In genomic region chr19:35120898-35121297, GRCh38 we compare ENCODE assay signal across 15 cellular contexts. TPM values are rescaled to one million over a fixed set of nuclear protein-coding genes. Genes with fewer than 3 reads are reported as not detected.
A peak's percentile ranks its signal among the peaks of the same experiment; 100 is the strongest.
DNase-seq lines count a peak whose midpoint lies in the region; ATAC-seq and TF ChIP-seq lines count a peak whose summit lies in the region.
"Had no signal": no experiment of that assay in that cellular context is flagged by ENCODE, and none has a peak within 500 bp of the region (broad histone marks: within the 10 kb centered on the region; RNA-seq: fewer than 3 reads in every experiment).

No MANE protein-coding gene starts in this region.

- H3K4me2 ChIP-seq in OCI-LY3 (ENCODE audit: low read length) (peak overlapping the region; percentile 23; the same call in 1 of the 2 replicates), osteoblast (ENCODE audit: insufficient read depth, low read length) (peak overlapping the region; percentile 12)

- H3K36me3 ChIP-seq in OCI-LY3 (replicated peaks; ENCODE audit: low read depth, low read length) (no peaks in the 10 kb centered on the region), osteoblast (ENCODE audit: insufficient read depth, low read length) (no peaks in the 10 kb centered on the region), vagina (no peaks in the 10 kb centered on the region)

- intact Hi-C loops in vagina (cut with DNase I): no loop called here

- H2AFZ ChIP-seq in OCI-LY3 (ENCODE audit: low read depth, low read length) (no peak overlapping the region), osteoblast (ENCODE audit: low read length) (peak overlapping the region; percentile 32)
- H2AFZ ChIP-seq: parathyroid adenoma had no signal

- TF ChIP-seq CTCF in OCI-LY3 (IDR thresholded peaks at IDR 0.05; ENCODE audit: low read depth, low read length): no peak
- no peak for TF ChIP-seq CTCF in epithelial cell of esophagus (IDR thresholded peaks at IDR 0.05; ENCODE audit: insufficient read depth, low read depth, low read length, missing control alignments)
- TF ChIP-seq CTCF in osteoblast (IDR thresholded peaks at IDR 0.05; ENCODE audit: extremely low read depth, low read depth, low read length): no peak
- no peak for TF ChIP-seq CTCF in vagina (IDR thresholded peaks at IDR 0.05)
- TF ChIP-seq CTCF in omental fat pad (IDR thresholded peaks at IDR 0.05): no peak

- H3K9ac ChIP-seq in OCI-LY3 (ENCODE audit: low read length): no peak overlapping the region
- H3K9ac ChIP-seq: parathyroid adenoma had no signal

- no peaks in the 10 kb centered on the region for H3K9me3 ChIP-seq in OCI-LY3 (ENCODE audit: insufficient read depth, low read length)
- H3K9me3 ChIP-seq in osteoblast (ENCODE audit: low read depth, low read length): no peaks in the 10 kb centered on the region
- H3K9me3 ChIP-seq in vagina: no peaks in the 10 kb centered on the region

- H4K20me1 ChIP-seq in OCI-LY3 (ENCODE audit: insufficient read depth, low read length) (no peaks in the 10 kb centered on the region), osteoblast (ENCODE audit: insufficient read depth, low read length) (no peaks in the 10 kb centered on the region)

- peaks cover 19% of the 10 kb centered on the region for H3K4me1 ChIP-seq in OCI-LY3 (ENCODE audit: low read length)
- H3K4me1 ChIP-seq in osteoblast (ENCODE audit: insufficient read depth, low read length): peaks cover 34% of the 10 kb centered on the region
- H3K4me1 ChIP-seq in vagina: peaks cover 66% of the 10 kb centered on the region

- H3K79me2 ChIP-seq in OCI-LY3 (ENCODE audit: low read length) (no peaks in the 10 kb centered on the region), osteoblast (ENCODE audit: insufficient read depth, low read length) (no peaks in the 10 kb centered on the region)
- H3K79me2 ChIP-seq: parathyroid adenoma had no signal

- no peak for TF ChIP-seq POLR2A in vagina (IDR thresholded peaks at IDR 0.05)

- H3K27me3 ChIP-seq in OCI-LY3 (ENCODE audit: low read depth, low read length) (peaks cover 12% of the 10 kb centered on the region), osteoblast (ENCODE audit: insufficient read depth, low read length) (peaks cover 10% of the 10 kb centered on the region), vagina (no peaks in the 10 kb centered on the region)

- ATAC-seq in omental fat pad (ENCODE audit: low FRiP score): no peak
- ATAC-seq: activated CD4-positive, CD25-positive, alpha-beta regulatory T cell treated with anti-CD3 and anti-CD28 coated beads, Interleukin-2, amount 50 U/mL, for 24 hours had no signal

- H3K4me3 ChIP-seq in OCI-LY3 (ENCODE audit: low read length) (no peak overlapping the region), epithelial cell of esophagus (ENCODE audit: low read length) (peak overlapping the region; percentile 2), osteoblast (ENCODE audit: insufficient read depth, low read length) (no peak overlapping the region), vagina (no peak overlapping the region)
- H3K4me3 ChIP-seq: coronary artery had no signal

- DNase-seq in epithelial cell of esophagus (ENCODE audit: low read depth) (no peak), osteoblast (ENCODE audit: insufficient read length, low spot score, missing footprints) (peak; percentile 95), vagina (ENCODE audit: extremely low spot score in 2 of 2) (no peak), omental fat pad (ENCODE audit: low spot score) (no peak), NCI-H2107 (lab: John Stamatoyannopoulos, UW) (no peak), SHP77 treated with DMSO at 0.1 percent for 48 hours (lab: John Stamatoyannopoulos, UW) (no peak)
- DNase-seq: CD4-positive, alpha-beta memory T cell; midbrain; NCI-H345 had no signal

- no peak overlapping the region for H3K27ac ChIP-seq in OCI-LY3 (ENCODE audit: low read length)
- H3K27ac ChIP-seq in osteoblast (ENCODE audit: low read depth, low read length): peak overlapping the region; percentile 44
- H3K27ac ChIP-seq in vagina: peak overlapping the region; percentile 94
- H3K27ac ChIP-seq: parathyroid adenoma had no signal

RNA-seq across cellular contexts. Expression of gene FXYD3, which starts 5.3 kb away (rescaled TPM):
- total RNA-seq in osteoblast: not detected in 2 replicates
- 788 TPM for total RNA-seq in vagina
- total RNA-seq in omental fat pad: 1 to 10 TPM in 1 of 4 donors, under 1 TPM in 1, not detected in 2; 0.38 to 2.6 TPM
- total RNA-seq: CD4-positive, alpha-beta memory T cell; G401; IMR-90 had no signal

RNA-seq across cellular contexts. Expression of gene LGI4, which starts 14.0 kb away (rescaled TPM):
- total RNA-seq in osteoblast (0.59 and 0.72 TPM in 2 replicates), vagina (32.9 TPM), omental fat pad (10 to 100 TPM in 1 of 4 donors, 1 to 10 TPM in 3; 6.2 to 31.1 (median 8.3) TPM)
- total RNA-seq: IMR-90 had no signal

RNA-seq across cellular contexts. Expression of gene FXYD1, which starts 17.7 kb away (rescaled TPM):
- not detected in 2 replicates for total RNA-seq in osteoblast
- total RNA-seq in vagina: 135 TPM
- 10 to 100 TPM; 20.5 to 32.2 (median 25.7) TPM for total RNA-seq in omental fat pad
- total RNA-seq: G401 had no signal

RNA-seq across cellular contexts. Expression of gene FXYD7, which starts 22.2 kb away (rescaled TPM):
- total RNA-seq in osteoblast (not detected in 2 replicates), vagina (3.4 TPM), omental fat pad (not detected)
- total RNA-seq: G401, IMR-90 had no signal

RNA-seq across cellular contexts. Expression of gene FXYD5, which starts 33.6 kb away (rescaled TPM):
- total RNA-seq in osteoblast (29.0 and 32.4 TPM in 2 replicates), vagina (144 TPM), omental fat pad (100 to 1,000 TPM in 1 of 4 donors, 10 to 100 TPM in 3; 68.9 to 129 (median 88.8) TPM)
- total RNA-seq: G401 had no signal

Comparison
In these comparisons a context has a peak if more than half of its experiments do, and no peak if none do; other contexts are left out.
1. RNA of gene FXYD3, which starts 5.3 kb away (total RNA-seq): 788 TPM in vagina (single experiment); 0.38 to 2.6 TPM in omental fat pad and not detected in osteoblast; every median in the first group is over 100 times any median in the second.
2. RNA of gene FXYD1, which starts 17.7 kb away (total RNA-seq): 135 TPM in vagina (single experiment) and 20.5 to 32.2 TPM in omental fat pad; not detected in osteoblast; every median in the first group is over 10 times any median in the second.